20 cellular contexts compared by ENCODE assay signal in the genomic region with DNA sequence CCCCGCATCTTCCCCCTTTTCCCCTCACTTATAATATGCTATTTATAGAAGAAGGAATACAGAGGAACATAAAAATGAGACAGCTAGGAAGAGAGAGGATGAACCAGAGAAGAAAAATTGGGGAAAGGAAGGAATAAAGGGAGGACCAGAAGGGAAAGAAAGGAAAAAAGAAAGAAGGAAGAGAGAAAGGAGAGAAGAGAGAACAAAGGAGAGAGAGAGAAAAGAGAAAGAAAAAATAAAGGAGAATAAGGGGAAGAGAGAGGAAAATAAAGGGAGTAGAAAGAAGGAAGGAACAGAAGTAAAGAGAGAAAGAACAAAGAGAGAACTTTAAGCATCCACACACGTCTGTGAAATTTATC. TPM values are rescaled to one million over a fixed set of nuclear protein-coding genes. Genes with fewer than 3 reads are reported as not detected.
DNase-seq lines count a peak whose midpoint lies in the region; ATAC-seq, FAIRE-seq and TF ChIP-seq lines count a peak whose summit lies in the region.
"Had no signal": no experiment of that assay in that cellular context is flagged by ENCODE, and none has a peak within 500 bp of the region (broad histone marks: within the 10 kb centered on the region; RNA-seq: fewer than 3 reads in every experiment).

No MANE protein-coding gene starts in this region.

- TF ChIP-seq POLR2A in K562 (conservative IDR thresholded peaks at IDR 0.05): no peak

- ATAC-seq in K562 (no peak), omental fat pad (ENCODE audit: low FRiP score) (no peak)
- ATAC-seq: CD8-positive, alpha-beta T cell had no signal

- no peaks in the 10 kb centered on the region for H4K20me1 ChIP-seq in Loucy (ENCODE audit: insufficient read depth, low read length, poor library complexity, severe bottlenecking)
- no peaks in the 10 kb centered on the region for H4K20me1 ChIP-seq in K562 (replicated peaks; ENCODE audit: control insufficient read depth, insufficient read depth, low read length)
- no peaks in the 10 kb centered on the region for H4K20me1 ChIP-seq in hepatocyte (ENCODE audit: insufficient read depth, poor library complexity, severe bottlenecking)

- H3K4me3 ChIP-seq in Loucy (ENCODE audit: low read length, poor library complexity, severe bottlenecking) (no peak overlapping the region), K562 (no peak overlapping the region), hepatocyte (no peak overlapping the region), neuronal stem cell (ENCODE audit: low read length in 2 of 2) (no peak overlapping the region)
- H3K4me3 ChIP-seq: HAP-1 had no signal

- no peak overlapping the region for H2BK15ac ChIP-seq in neuronal stem cell (ENCODE audit: low read length)

- no peak overlapping the region for H2BK120ac ChIP-seq in neuronal stem cell (ENCODE audit: low read depth, low read length)

- no peaks in the 10 kb centered on the region for H3F3A ChIP-seq in Loucy (ENCODE audit: low read depth)

- no peak overlapping the region for H3K4ac ChIP-seq in neuronal stem cell (ENCODE audit: low read length)

- 0 out of 2 replicates have a peak overlapping the region, but pooled peaks have one; percentile 7 for H2AFZ ChIP-seq in Loucy (ENCODE audit: low read length)
- peak overlapping the region; percentile 97 for H2AFZ ChIP-seq in K562 (ENCODE audit: low read depth, low read length)
- peak overlapping the region; percentile 44 for H2AFZ ChIP-seq in hepatocyte
- H2AFZ ChIP-seq in neuronal stem cell (ENCODE audit: low read length): peak overlapping the region; percentile 79

- no peak overlapping the region for H3K18ac ChIP-seq in neuronal stem cell (ENCODE audit: low read length)

- H4K91ac ChIP-seq in neuronal stem cell (ENCODE audit: low read depth, low read length, poor library complexity): no peak overlapping the region

- 14% methylated on average over 2 of the region's 2 CpGs for WGBS in K562 (ENCODE audit: insufficient coverage, low coverage, missing lambda C conversion rate)
- WGBS in hepatocyte (ENCODE audit: low lambda C conversion rate, missing lambda C conversion rate): 75% methylated on average over 2 of the region's 2 CpGs
- WGBS in neuronal stem cell (ENCODE audit: extremely low coverage in 2 of 2, insufficient read length in 2 of 2, insufficient replicate concordance in 1 of 2), 2 donors: no CpG with 5 or more reads among the region's 2 CpGs

- no peak for TF ChIP-seq RAD21 in K562 (CRISPR knock-in tag; conservative IDR thresholded peaks at IDR 0.05 in 1 of 2, IDR thresholded peaks at IDR 0.05 in 1 of 2)

- H3K4me1 ChIP-seq in Loucy (ENCODE audit: insufficient read depth, low read length, poor library complexity, severe bottlenecking) (no peaks in the 10 kb centered on the region), K562 (replicated peaks in 1 of 2; ENCODE audit: control insufficient read depth in 2 of 2, insufficient read depth in 2 of 2, low read length in 2 of 2) (peaks cover 43 to 52% of the 10 kb centered on the region in 2 experiments), hepatocyte (ENCODE audit: insufficient read depth) (no peaks in the 10 kb centered on the region), neuronal stem cell (ENCODE audit: control insufficient read depth in 2 of 2, insufficient read depth in 1 of 2, low read depth in 1 of 2, low read length in 2 of 2) (peaks cover 0 to 3% of the 10 kb centered on the region in 2 donors)
- H3K4me1 ChIP-seq: BE2C, HAP-1 had no signal

- no peak for TF ChIP-seq EP300 in K562 (IDR thresholded peaks at IDR 0.05; ENCODE audit: low read length)

- FAIRE-seq in K562 (lab: Jason Lieb, UNC): no peak
- FAIRE-seq: D721Med, G401.6, GM12892 had no signal

- no peak overlapping the region for H2BK12ac ChIP-seq in neuronal stem cell (ENCODE audit: low read length)

- CTCF ChIA-PET in K562 (lab: Yijun Ruan, JAX; ENCODE audit: low intra/inter-chr PET ratio): interaction anchor here (0.6 kb wide), 1 partner anchor 78 kb away, joined by 3 read pairs; no protein-coding TSS in a partner anchor

- no peaks in the 10 kb centered on the region for H3K9me2 ChIP-seq in Loucy (replicated peaks; ENCODE audit: low read depth, low read length)
- H3K9me2 ChIP-seq in hepatocyte (replicated peaks; ENCODE audit: insufficient read depth): no peaks in the 10 kb centered on the region

- H2BK5ac ChIP-seq in neuronal stem cell (ENCODE audit: low read length): no peak overlapping the region

- H3K9me1 ChIP-seq in K562 (ENCODE audit: control insufficient read depth, insufficient read depth, low read length): no peaks in the 10 kb centered on the region

- TF ChIP-seq CTCF in Loucy (conservative IDR thresholded peaks at IDR 0.05; ENCODE audit: low read length): no peak
- TF ChIP-seq CTCF in K562 (IDR thresholded peaks at IDR 0.05 in 2 of 3, conservative IDR thresholded peaks at IDR 0.05 in 1 of 3; ENCODE audit: insufficient read depth in 2 of 3, low read depth in 1 of 3, low read length in 3 of 3): no peak
- TF ChIP-seq CTCF in hepatocyte (IDR thresholded peaks at IDR 0.05; ENCODE audit: poor library complexity): no peak
- no peak for TF ChIP-seq CTCF in omental fat pad (IDR thresholded peaks at IDR 0.05)

- BruUV-seq in K562 (replicated peaks; lab: Mats Ljungman, UMichigan): no TSS peak

- DNase-seq in K562 (ENCODE audit: extremely low read depth in 1 of 4, low spot score in 3 of 4): no peak
- no peak for DNase-seq in hepatocyte (ENCODE audit: low spot score)
- DNase-seq in neuronal stem cell (ENCODE audit: low spot score): no peak
- DNase-seq in mucosa of gallbladder (ENCODE audit: low spot score): no peak
- DNase-seq in SIG-M5 treated with dmso at 0.1 percent for 504 hours (lab: John Stamatoyannopoulos, UW; ENCODE audit: unreplicated experiment): no peak
- DNase-seq in omental fat pad (ENCODE audit: low spot score): no peak
- no peak for DNase-seq in NCI-H524 treated with DMSO at 0.1 percent for 48 hours (lab: John Stamatoyannopoulos, UW)
- DNase-seq: BE2C; CD8-positive, alpha-beta T cell; COR-L47; DMS153; DMS79 treated with DMSO at 0.1 percent for 48 hours; EL; GOT3 had no signal

- H3K27ac ChIP-seq in K562 (ENCODE audit: extremely low read depth, low read depth, low read length) (peak overlapping the region; percentile 84), hepatocyte (peak overlapping the region; percentile 48), neuronal stem cell (replicated peaks; ENCODE audit: low read length) (no peak overlapping the region)
- H3K27ac ChIP-seq: HL-60 had no signal

- H3K27me3 ChIP-seq in Loucy (ENCODE audit: insufficient read depth, low read length, poor library complexity, severe bottlenecking): no peaks in the 10 kb centered on the region
- no peaks in the 10 kb centered on the region for H3K27me3 ChIP-seq in K562 (ENCODE audit: control insufficient read depth in 2 of 2, insufficient read depth in 2 of 2, low read length in 2 of 2)
- H3K27me3 ChIP-seq in hepatocyte: no peaks in the 10 kb centered on the region
- peaks cover 0 to 6% (median 0%) of the 10 kb centered on the region in 3 experiments for H3K27me3 ChIP-seq in neuronal stem cell (ENCODE audit: control insufficient read depth in 3 of 3, insufficient read depth in 3 of 3, low read depth in 1 of 3, low read length in 3 of 3)
- H3K27me3 ChIP-seq: BE2C had no signal

- H3K23ac ChIP-seq in neuronal stem cell (ENCODE audit: low read depth, low read length, poor library complexity): no peak overlapping the region

- H3K9ac ChIP-seq in Loucy (ENCODE audit: low read depth, low read length, poor library complexity, severe bottlenecking): no peak overlapping the region
- peak overlapping the region in 1 of 2 experiments; percentile 63; a peak in 2 of 4 replicates for H3K9ac ChIP-seq in K562 (ENCODE audit: insufficient read depth in 1 of 2, low read depth in 2 of 2, low read length in 2 of 2)
- H3K9ac ChIP-seq in neuronal stem cell (ENCODE audit: low read depth, low read length, poor library complexity): no peak overlapping the region

- intact Hi-C loops in K562 (cut with micrococcal nuclease): no loop called here

- no peak overlapping the region for H2AK5ac ChIP-seq in neuronal stem cell (ENCODE audit: low read depth, low read length)

- no peaks in the 10 kb centered on the region for H3K79me2 ChIP-seq in Loucy (ENCODE audit: insufficient read depth, low read length)
- no peaks in the 10 kb centered on the region for H3K79me2 ChIP-seq in K562 (ENCODE audit: control insufficient read depth, insufficient read depth, low read length)
- H3K79me2 ChIP-seq in hepatocyte: no peaks in the 10 kb centered on the region

- in situ Hi-C loops in K562 (cut with MboI): no loop called here

- H3K14ac ChIP-seq in neuronal stem cell (ENCODE audit: low read length): no peak overlapping the region

- no peak overlapping the region for H4K8ac ChIP-seq in neuronal stem cell (ENCODE audit: low read depth, low read length)

- POLR2A ChIA-PET in K562 (lab: Yijun Ruan, JAX): interaction anchor here (0.5 to 1.5 kb wide), 4 partner anchors 10 to 381 kb away, joined by 3 read pairs; partner anchors contain the start of genes IGSF3 and TTF2

- no peaks in the 10 kb centered on the region for H3K36me3 ChIP-seq in Loucy (ENCODE audit: insufficient read depth, low read length)
- H3K36me3 ChIP-seq in K562 (ENCODE audit: control insufficient read depth, insufficient read depth, low read length): no peaks in the 10 kb centered on the region
- H3K36me3 ChIP-seq in hepatocyte (replicated peaks; ENCODE audit: insufficient read depth, low read depth): no peaks in the 10 kb centered on the region
- no peaks in the 10 kb centered on the region for H3K36me3 ChIP-seq in neuronal stem cell (replicated peaks in 1 of 2; ENCODE audit: control insufficient read depth in 2 of 2, insufficient read depth in 2 of 2, low read length in 2 of 2)
- H3K36me3 ChIP-seq: BE2C, HAP-1 had no signal

- H3K9me3 ChIP-seq in Loucy (ENCODE audit: insufficient read depth, low read depth, low read length): no peaks in the 10 kb centered on the region
- H3K9me3 ChIP-seq in K562 (replicated peaks; ENCODE audit: control insufficient read depth, insufficient read depth, low read depth, low read length): no peaks in the 10 kb centered on the region
- H3K9me3 ChIP-seq in hepatocyte (ENCODE audit: low read depth): no peaks in the 10 kb centered on the region
- no peaks in the 10 kb centered on the region for H3K9me3 ChIP-seq in neuronal stem cell (replicated peaks in 1 of 2; ENCODE audit: control insufficient read depth in 2 of 2, insufficient read depth in 1 of 2, low read depth in 1 of 2, low read length in 2 of 2)
- H3K9me3 ChIP-seq: BE2C, HAP-1 had no signal

- no peak overlapping the region for H3K4me2 ChIP-seq in Loucy (ENCODE audit: low read depth, low read length, poor library complexity, severe bottlenecking)
- H3K4me2 ChIP-seq in K562 (ENCODE audit: insufficient read depth, low read length): peak overlapping the region; percentile 75
- H3K4me2 ChIP-seq in hepatocyte: no peak overlapping the region
- no peak overlapping the region for H3K4me2 ChIP-seq in neuronal stem cell (ENCODE audit: insufficient read depth, low read length, poor library complexity, severe bottlenecking)

- no peaks in the 10 kb centered on the region for H3K79me1 ChIP-seq in neuronal stem cell (ENCODE audit: low read depth, low read length)

RNA-seq across cellular contexts. Expression of gene IGSF3, which starts 11.2 kb away (rescaled TPM):
- 16.2 and 27.0 TPM in 2 replicates for total RNA-seq in K562 (2011; cell fraction: chromatin; rRNA removed; ENCODE audit: low replicate concordance)
- total RNA-seq in K562 (2011; cell fraction: nucleolus; rRNA removed): 35.1 and 40.4 TPM in 2 replicates
- total RNA-seq in K562 (2011; cell fraction: nucleoplasm; rRNA removed): 25.1 and 28.2 TPM in 2 replicates
- total RNA-seq in K562 (2014; rRNA removed) (13.1 and 15.1 TPM in 2 replicates), K562 (2014; rRNA removed; fragmentation: Illumina TruSeq; extraction: Trizol) (7.5 and 7.8 TPM in 2 replicates), K562 (2015; rRNA removed; fragmentation: Illumina TruSeq; extraction: Trizol) (7.5 and 8.3 TPM in 2 replicates), K562 (2021) (14.4 and 15.0 TPM in 2 replicates), hepatocyte (27.2 and 34.0 TPM in 2 replicates), mucosa of gallbladder (21.6 TPM), omental fat pad (1 to 10 TPM; 2.6 to 4.6 (median 3.4) TPM)
- polyA plus RNA-seq in K562 (2011; rRNA removed) (7.7 and 8.9 TPM in 2 replicates), K562 (2014; fragmentation: Illumina TruSeq; extraction: Trizol) (10.8 and 11.5 TPM in 2 replicates), K562 (2014; fragmentation: Nextera tagmentation; extraction: Ambion mirVana) (1 to 10 TPM; 1.1 to 1.2 TPM), K562 (2014; rRNA removed) (7.9 and 8.4 TPM in 2 replicates), hepatocyte (8.8 and 9.3 TPM in 2 replicates)
- 10.0 and 16.2 TPM in 2 replicates for polyA plus RNA-seq in K562 (2011; cell fraction: cytosol; rRNA removed)
- 10.1 and 17.6 TPM in 2 replicates for polyA plus RNA-seq in K562 (2011; cell fraction: nucleus; rRNA removed)
- polyA plus RNA-seq in K562 (2012): 8.7 and 14.2 TPM in 2 replicates
- 9.8 and 14.9 TPM in 2 replicates for polyA minus RNA-seq in K562 (2011; rRNA and poly(A)+ RNA removed)
- polyA minus RNA-seq in K562 (2011; cell fraction: cytosol; rRNA and poly(A)+ RNA removed): 14.1 and 16.5 TPM in 2 replicates
- polyA minus RNA-seq in K562 (2011; cell fraction: nucleus; rRNA and poly(A)+ RNA removed): 9.7 and 10.1 TPM in 2 replicates
- 12.7 TPM for polyA plus RNA-seq in neuronal stem cell (2013, experiment 1 of 2)
- 13.8 TPM for polyA plus RNA-seq in neuronal stem cell (2013, experiment 2 of 2)
- total RNA-seq: CD8-positive, alpha-beta T cell had no signal

Comparison
In these comparisons a context has a peak if more than half of its experiments do, and no peak if none do; other contexts are left out.
1. H2AFZ ChIP-seq: peak in every context shown above with its lines; median percentile 97 in K562; 79 in neuronal stem cell; 44 in hepatocyte; 7 in Loucy.